17 cellular contexts compared by ENCODE assay signal in the genomic region with DNA sequence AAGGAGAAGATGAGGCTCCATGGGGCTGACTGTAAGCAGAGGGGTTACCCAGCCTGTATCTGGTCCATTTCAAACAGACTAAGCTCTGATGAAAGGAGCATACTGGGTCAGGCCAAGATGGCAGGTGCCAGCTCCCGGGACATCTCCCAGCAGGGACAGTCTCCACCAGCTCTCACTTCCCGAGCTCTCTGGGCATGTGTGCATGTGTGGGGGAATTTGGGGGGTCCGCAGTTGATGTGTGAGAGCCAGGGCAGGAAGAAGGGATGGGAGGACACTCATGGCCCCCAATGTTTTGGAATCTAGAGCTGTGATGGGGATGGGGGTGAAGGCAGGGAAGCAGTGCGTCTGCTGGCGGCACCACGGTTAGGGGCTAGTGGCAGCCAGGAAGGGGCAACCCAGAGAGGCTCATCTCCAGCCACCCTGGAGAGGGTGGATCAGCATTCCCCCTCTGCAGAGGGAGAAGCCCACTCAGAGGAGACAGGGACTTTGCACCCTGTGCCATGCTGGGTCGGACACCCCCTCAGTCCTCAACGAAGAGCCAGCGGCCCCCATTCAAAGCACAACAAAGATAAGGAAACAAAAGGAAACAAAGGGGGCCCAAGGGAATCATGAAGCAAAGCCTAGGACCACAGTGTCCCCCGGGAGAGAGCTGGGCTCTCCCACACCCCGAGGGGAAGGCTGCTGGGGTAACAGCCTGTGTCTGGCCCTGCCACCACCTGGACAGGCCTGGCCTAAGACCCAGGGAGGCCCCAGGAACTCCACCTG. TPM values are rescaled to one million over a fixed set of nuclear protein-coding genes. Genes with fewer than 3 reads are reported as not detected.
DNase-seq lines count a peak whose midpoint lies in the region; ATAC-seq and TF ChIP-seq lines count a peak whose summit lies in the region.
"Had no signal": no experiment of that assay in that cellular context is flagged by ENCODE, and none has a peak within 500 bp of the region (broad histone marks: within the 10 kb centered on the region; RNA-seq: fewer than 3 reads in every experiment).

No MANE protein-coding gene starts in this region.

- CTCF ChIA-PET in activated CD8-positive, alpha-beta T cell treated with anti-CD3 and anti-CD28 coated beads for 36 hours (lab: Charles Lee), result interaction anchor here (1.2 kb wide), 1 partner anchor 118 kb away, joined by 4 read pairs; no protein-coding TSS in a partner anchor

- no peaks in the 10 kb centered on the region for H3K9me3 Mint-ChIP-seq in CD14-positive monocyte
- no peaks in the 10 kb centered on the region for H3K9me3 Mint-ChIP-seq in chondrocyte (ENCODE audit: low read depth)
- no peaks in the 10 kb centered on the region for H3K9me3 Mint-ChIP-seq in osteocyte (ENCODE audit: unreplicated experiment)
- no peaks in the 10 kb centered on the region for H3K9me3 Mint-ChIP-seq in mesothelial cell of epicardium
- H3K9me3 Mint-ChIP-seq in activated CD8-positive, alpha-beta T cell treated with anti-CD3 and anti-CD28 coated beads for 36 hours, result no peaks in the 10 kb centered on the region
- H3K9me3 Mint-ChIP-seq: activated T-helper 2 cell treated with anti-CD3 and anti-CD28 coated beads, Interferon-gamma antibody, Interleukin-2, Interleukin-4, amounts not matched to agents 10 μg/mL and 5 μg/mL and 100 μg/mL, durations not matched to agents 14 hours and 24 hours and 36 hours; stimulated activated naive CD8-positive, alpha-beta T cell treated with anti-CD3 and anti-CD28 coated beads, Interleukin-15, amount 100 ng/mL, for 72 hours had no signal

- H3K36me3 Mint-ChIP-seq in CD14-positive monocyte (peaks cover 82 to 98% of the 10 kb centered on the region in 2 donors), chondrocyte (ENCODE audit: low read depth) (peaks cover 45% of the 10 kb centered on the region), osteocyte (ENCODE audit: unreplicated experiment) (peaks cover 43% of the 10 kb centered on the region), mesothelial cell of epicardium (peaks cover 17% of the 10 kb centered on the region)
- H3K36me3 Mint-ChIP-seq in activated CD8-positive, alpha-beta T cell treated with anti-CD3 and anti-CD28 coated beads for 36 hours (ENCODE audit: low read depth), result peaks cover 3% of the 10 kb centered on the region

- POLR2A ChIA-PET in activated CD8-positive, alpha-beta T cell treated with anti-CD3 and anti-CD28 coated beads for 36 hours (lab: Charles Lee), result interaction anchor here (1.3 to 1.6 kb wide), 2 partner anchors 8 to 51 kb away, joined by 5 to 6 read pairs; no protein-coding TSS in a partner anchor

- H3K4me1 Mint-ChIP-seq in CD14-positive monocyte (peaks cover 3% of the 10 kb centered on the region), chondrocyte (ENCODE audit: low read depth) (peaks cover 7% of the 10 kb centered on the region), osteocyte (ENCODE audit: unreplicated experiment) (peaks cover 8% of the 10 kb centered on the region), mesothelial cell of epicardium (no peaks in the 10 kb centered on the region)
- no peaks in the 10 kb centered on the region for H3K4me1 Mint-ChIP-seq in activated CD8-positive, alpha-beta T cell treated with anti-CD3 and anti-CD28 coated beads for 36 hours (ENCODE audit: low read depth)
- H3K4me1 Mint-ChIP-seq: B cell; stimulated activated naive CD8-positive, alpha-beta T cell treated with anti-CD3 and anti-CD28 coated beads, Interleukin-15, amount 100 ng/mL, for 72 hours had no signal

- no peaks in the 10 kb centered on the region for H3K27me3 Mint-ChIP-seq in CD14-positive monocyte (ENCODE audit: low read depth in 3 of 3)
- no peaks in the 10 kb centered on the region for H3K27me3 Mint-ChIP-seq in chondrocyte (ENCODE audit: low read depth)
- H3K27me3 Mint-ChIP-seq in osteocyte (ENCODE audit: unreplicated experiment), result no peaks in the 10 kb centered on the region
- H3K27me3 Mint-ChIP-seq in mesothelial cell of epicardium (ENCODE audit: low read depth), result no peaks in the 10 kb centered on the region
- H3K27me3 Mint-ChIP-seq in activated CD8-positive, alpha-beta T cell treated with anti-CD3 and anti-CD28 coated beads for 36 hours, result no peaks in the 10 kb centered on the region
- H3K27me3 Mint-ChIP-seq: B cell; stimulated activated naive CD8-positive, alpha-beta T cell treated with anti-CD3 and anti-CD28 coated beads, Interleukin-15, amount 100 ng/mL, for 72 hours had no signal

- peak; percentile 14 for DNase-seq in 8988T
- no peak for DNase-seq in CD14-positive monocyte (ENCODE audit: low spot score)
- peak; percentile 56 for DNase-seq in chondrocyte (ENCODE audit: low spot score)
- DNase-seq in osteocyte (ENCODE audit: extremely low spot score, unreplicated experiment), result no peak
- DNase-seq in kidney glomerular epithelial cell (lab: John Stamatoyannopoulos, UW), result no peak
- no peak for DNase-seq in mesothelial cell of epicardium (ENCODE audit: low spot score in 2 of 2, unreplicated experiment in 2 of 2)
- no peak for DNase-seq in activated CD8-positive, alpha-beta T cell treated with anti-CD3 and anti-CD28 coated beads for 36 hours
- DNase-seq: hippocampal formation, Kasumi-1, NCI-H1105, NCI-H2107, NCI-H524, SHP77 had no signal

- H3K4me3 Mint-ChIP-seq in CD14-positive monocyte, result no peak overlapping the region
- no peak overlapping the region for H3K4me3 Mint-ChIP-seq in chondrocyte (ENCODE audit: unreplicated experiment)
- H3K4me3 Mint-ChIP-seq in osteocyte (ENCODE audit: unreplicated experiment), result no peak overlapping the region
- no peak overlapping the region for H3K4me3 Mint-ChIP-seq in mesothelial cell of epicardium
- no peak overlapping the region for H3K4me3 Mint-ChIP-seq in activated CD8-positive, alpha-beta T cell treated with anti-CD3 and anti-CD28 coated beads for 36 hours
- H3K4me3 Mint-ChIP-seq: B cell; stimulated activated naive CD8-positive, alpha-beta T cell treated with anti-CD3 and anti-CD28 coated beads, Interleukin-15, amount 100 ng/mL, for 72 hours had no signal

- H3K27ac Mint-ChIP-seq in CD14-positive monocyte (peak overlapping the region in 6 of 7 donors; percentile 6 to 65 (median 57)), chondrocyte (ENCODE audit: unreplicated experiment) (peak overlapping the region; percentile 17), osteocyte (ENCODE audit: unreplicated experiment) (peak overlapping the region; percentile 10), mesothelial cell of epicardium (no peak overlapping the region)
- no peak overlapping the region for H3K27ac Mint-ChIP-seq in activated CD8-positive, alpha-beta T cell treated with anti-CD3 and anti-CD28 coated beads for 36 hours
- H3K27ac Mint-ChIP-seq: activated T-helper 2 cell treated with anti-CD3 and anti-CD28 coated beads, Interferon-gamma antibody, Interleukin-2, Interleukin-4, amounts not matched to agents 10 μg/mL and 5 μg/mL and 100 μg/mL, durations not matched to agents 14 hours and 24 hours and 36 hours; B cell had no signal

- no peak for ATAC-seq in activated CD8-positive, alpha-beta T cell treated with anti-CD3 and anti-CD28 coated beads for 36 hours
- ATAC-seq: right lobe of liver; stimulated activated naive CD8-positive, alpha-beta T cell treated with anti-CD3 and anti-CD28 coated beads, Interleukin-15, amount 100 ng/mL, for 72 hours had no signal

- TF ChIP-seq CTCF in CD14-positive monocyte (IDR thresholded peaks at IDR 0.05) (no peak), chondrocyte (IDR thresholded peaks at IDR 0.05) (no peak), osteocyte (IDR thresholded peaks at IDR 0.05) (no peak), mesothelial cell of epicardium (IDR thresholded peaks at IDR 0.05; ENCODE audit: unreplicated experiment) (no peak)
- TF ChIP-seq CTCF in activated CD8-positive, alpha-beta T cell treated with anti-CD3 and anti-CD28 coated beads for 36 hours (IDR thresholded peaks at IDR 0.05), result no peak

- intact Hi-C loops in CD14-positive monocyte (cut with micrococcal nuclease), result no loop called here
- intact Hi-C loops in activated CD8-positive, alpha-beta T cell treated with anti-CD3 and anti-CD28 coated beads for 36 hours (cut with micrococcal nuclease), result no loop called here

RNA-seq across cellular contexts. Expression of a gene that starts 52.4 kb away (rescaled TPM):
- 10 to 100 TPM; 58.4 to 63.8 TPM for polyA plus RNA-seq in CD14-positive monocyte
- total RNA-seq in chondrocyte (878 to 1,290 TPM (median 1,265 TPM) in 3 replicates), osteocyte (676 and 684 TPM in 2 replicates), mesothelial cell of epicardium (192 to 199 TPM (median 193 TPM) in 3 replicates)
- total RNA-seq in activated CD8-positive, alpha-beta T cell treated with anti-CD3 and anti-CD28 coated beads for 36 hours, result 10 to 100 TPM; 55.5 to 56.4 TPM

RNA-seq across cellular contexts. Expression of a gene that starts 59.8 kb away (rescaled TPM):
- polyA plus RNA-seq in CD14-positive monocyte, result 1 to 10 TPM; 4.7 to 7.5 TPM
- total RNA-seq in chondrocyte (459 to 621 TPM (median 460 TPM) in 3 replicates), osteocyte (307 and 312 TPM in 2 replicates), mesothelial cell of epicardium (211 to 212 TPM (median 211 TPM) in 3 replicates)
- 10 to 100 TPM; 35.2 to 35.9 TPM for total RNA-seq in activated CD8-positive, alpha-beta T cell treated with anti-CD3 and anti-CD28 coated beads for 36 hours

Comparison
In these comparisons a context has a peak if more than half of its experiments do, and no peak if none do; other contexts are left out.
1. DNase-seq: peak in 8988T (single experiment) and chondrocyte (single experiment); none in CD14-positive monocyte (single experiment), osteocyte (single experiment), kidney glomerular epithelial cell (single experiment), mesothelial cell of epicardium (0 of 2) and activated CD8-positive, alpha-beta T cell treated with anti-CD3 and anti-CD28 coated beads for 36 hours (single experiment).
2. H3K27ac Mint-ChIP-seq: peak in CD14-positive monocyte (6 of 7), chondrocyte (single experiment) and osteocyte (single experiment); none in mesothelial cell of epicardium (single experiment) and activated CD8-positive, alpha-beta T cell treated with anti-CD3 and anti-CD28 coated beads for 36 hours (single experiment).